ENCODE assay signal across 8 cellular contexts in genomic region chr10:69449841-69450240, GRCh38. TPM values are rescaled to one million over a fixed set of nuclear protein-coding genes. Genes with fewer than 3 reads are reported as not detected.
DNase-seq lines count a peak whose midpoint lies in the region; ATAC-seq, FAIRE-seq and TF ChIP-seq lines count a peak whose summit lies in the region.

No MANE protein-coding gene starts in this region.

- CTCF ChIA-PET in SK-N-SH (lab: Yijun Ruan, JAX) = interaction anchor here (0.6 to 7.6 kb wide), 20 partner anchors 9 to 208 kb away, joined by 3 to 38 read pairs (median 4); no protein-coding TSS in a partner anchor
- CTCF ChIA-PET in GM12878 (lab: Yijun Ruan, JAX) = interaction anchor here (0.7 to 3.2 kb wide), 9 partner anchors 10 to 310 kb away, joined by 3 to 14 read pairs (median 3); no protein-coding TSS in a partner anchor

- H3K27me3 ChIP-seq in SK-N-SH (ENCODE audit: insufficient read depth) = no peaks in the 10 kb centered on the region
- H3K27me3 ChIP-seq in GM12878 (replicated peaks in 1 of 2; ENCODE audit: control insufficient read depth in 2 of 2, insufficient read depth in 2 of 2, low read length in 1 of 2) = no peaks in the 10 kb centered on the region; a peak in 1 of 4 replicates

- TF ChIP-seq RAD21 in SK-N-SH (IDR thresholded peaks at IDR 0.05; ENCODE audit: low read length) = peak; percentile 56
- 0 out of 2 replicates have a peak, but pooled peaks have one; percentile 9 for TF ChIP-seq RAD21 in GM12878 (IDR thresholded peaks at IDR 0.05; ENCODE audit: insufficient read depth, low read depth, low read length)

- POLR2A ChIA-PET in SK-N-SH (lab: Yijun Ruan, JAX) = no interaction called here
- POLR2A ChIA-PET in GM12878 (lab: Charles Lee) = interaction anchor here (1.0 to 1.5 kb wide), 5 partner anchors 11 to 36 kb away, joined by 3 to 7 read pairs (median 3); no protein-coding TSS in a partner anchor

- H3K4me3 ChIP-seq in SK-N-SH (ENCODE audit: low read depth in 2 of 2, low read length in 1 of 2) (no peak overlapping the region), GM12878 (no peak overlapping the region)

- SMC1A ChIA-PET in GM12878 (lab: Charles Lee; ENCODE audit: uncharacterized antibody, unreplicated experiment) = interaction anchor here (1.5 to 3.3 kb wide), 4 partner anchors 16 to 36 kb away, joined by 3 to 14 read pairs (median 8); no protein-coding TSS in a partner anchor

- H3K36me3 ChIP-seq in SK-N-SH (replicated peaks in 1 of 2; ENCODE audit: control insufficient read depth in 1 of 2, insufficient read depth in 2 of 2, low read length in 1 of 2) (no peaks in the 10 kb centered on the region), GM12878 (ENCODE audit: control insufficient read depth in 2 of 2, insufficient read depth in 2 of 2, low read length in 1 of 2) (no peaks in the 10 kb centered on the region)

- DNase-seq in ELR (ENCODE audit: low read depth) (peak; percentile 84), SK-N-SH (peak; percentile 78), GM12878 (ENCODE audit: low read depth, low spot score) (no peak), inferior parietal cortex (ENCODE audit: extremely low spot score) (peak; percentile 63), GM19240 (ENCODE audit: insufficient read length, low spot score) (no peak)
- peak; percentile 46 for DNase-seq in stimulated activated CD4-positive, alpha-beta T cell treated with anti-CD3 and anti-CD28 coated beads, Interleukin-1b, Interleukin-23, amount 100 ng/mL, for 48 hours

- in situ Hi-C loops in GM12878 (cut with MboI) = no loop called here

- H3K27ac ChIP-seq in SK-N-SH (ENCODE audit: low read depth in 2 of 2, low read length in 1 of 2) (no peak overlapping the region), GM12878 (ENCODE audit: control insufficient read depth, insufficient read depth) (no peak overlapping the region)

- RAD21 ChIA-PET in GM12878 (lab: Charles Lee; ENCODE audit: unreplicated experiment) = interaction anchor here (1.3 to 1.6 kb wide), 2 partner anchors 18 to 20 kb away, joined by 4 to 5 read pairs; no protein-coding TSS in a partner anchor

- no peak for TF ChIP-seq POLR2A in GM12878 (IDR thresholded peaks at IDR 0.05; ENCODE audit: low read depth, low read length)

- peaks cover 13 to 29% of the 10 kb centered on the region in 2 experiments; a peak in 3 of 4 replicates for H3K4me1 ChIP-seq in SK-N-SH (ENCODE audit: control insufficient read depth in 1 of 2, insufficient read depth in 2 of 2, low read depth in 1 of 2, low read length in 1 of 2)
- H3K4me1 ChIP-seq in GM12878 (ENCODE audit: control insufficient read depth, insufficient read depth, low read length) = no peaks in the 10 kb centered on the region; the same call in 1 of the 2 replicates

- no peaks in the 10 kb centered on the region for H3K9me2 ChIP-seq in SK-N-SH

- 36% methylated on average over 1 of the region's 1 CpG for WGBS in SK-N-SH (ENCODE audit: low lambda C conversion rate)
- WGBS in GM12878 (ENCODE audit: insufficient coverage, insufficient replicate concordance, low lambda C conversion rate, missing lambda C conversion rate) = 0% methylated on average over 1 of the region's 1 CpG

- no TSS peak for BruUV-seq in GM12878 (replicated peaks; lab: Mats Ljungman, UMichigan)

- intact Hi-C loops in GM12878 (cut with micrococcal nuclease; ENCODE audit: unreplicated experiment) = no loop called here

- peak; percentile 58 for ATAC-seq in HG03520 (IDR thresholded peaks at IDR 0.05; ENCODE audit: unreplicated experiment)
- peak; percentile 76 for ATAC-seq in GM12878
- no peak for ATAC-seq in HG02678 (IDR thresholded peaks at IDR 0.05; ENCODE audit: unreplicated experiment)

- H2AFZ ChIP-seq in SK-N-SH (ENCODE audit: low read depth) (no peak overlapping the region), GM12878 (ENCODE audit: control insufficient read depth, low read depth, low read length) (no peak overlapping the region)

- peaks cover 20% of the 10 kb centered on the region for H3F3A ChIP-seq in SK-N-SH (replicated peaks; ENCODE audit: insufficient read depth)

- H3K9ac ChIP-seq in SK-N-SH (no peak overlapping the region), GM12878 (ENCODE audit: control insufficient read depth, insufficient read depth, low read length) (no peak overlapping the region)

- H3K79me2 ChIP-seq in SK-N-SH (ENCODE audit: insufficient read depth) = no peaks in the 10 kb centered on the region
- H3K79me2 ChIP-seq in GM12878 (ENCODE audit: control insufficient read depth, insufficient read depth, low read length) = no peaks in the 10 kb centered on the region; the same call in 1 of the 2 replicates

- H3K4me2 ChIP-seq in SK-N-SH (no peak overlapping the region), GM12878 (ENCODE audit: control insufficient read depth, insufficient read depth) (no peak overlapping the region)

- TF ChIP-seq CTCF in SK-N-SH (IDR thresholded peaks at IDR 0.05) (peak; percentile 57), GM12878 (IDR thresholded peaks at IDR 0.05 in 2 of 3, conservative IDR thresholded peaks at IDR 0.05 in 1 of 3; ENCODE audit: control insufficient read depth in 2 of 3, extremely low read depth in 1 of 3, insufficient read depth in 1 of 3, low read depth in 3 of 3, low read length in 3 of 3) (peak; percentile 25 to 60 (median 49))

- no peak for TF ChIP-seq EP300 in SK-N-SH (IDR thresholded peaks at IDR 0.05; ENCODE audit: borderline replicate concordance in 1 of 2, low read depth in 1 of 2, low read length in 1 of 2)
- no peak for TF ChIP-seq EP300 in GM12878 (IDR thresholded peaks at IDR 0.05; ENCODE audit: borderline replicate concordance in 1 of 2, control insufficient read depth in 1 of 2, low read depth in 2 of 2, low read length in 2 of 2)

- peak; percentile 76 for FAIRE-seq in GM12878 (lab: Jason Lieb, UNC)

- H3K9me3 ChIP-seq in SK-N-SH (no peaks in the 10 kb centered on the region), GM12878 (replicated peaks; ENCODE audit: control insufficient read depth, insufficient read depth, low read length) (no peaks in the 10 kb centered on the region)

- H4K20me1 ChIP-seq in SK-N-SH (ENCODE audit: insufficient read depth) (no peaks in the 10 kb centered on the region), GM12878 (ENCODE audit: control insufficient read depth, insufficient read depth) (no peaks in the 10 kb centered on the region)

TF ChIP-seq in SK-N-SH, 30 proteins besides CTCF, POLR2A, EP300 and RAD21 (continues in another document):
- TF ChIP-seq RCOR1 (IDR thresholded peaks at IDR 0.05; ENCODE audit: low read length) = no peak
- no peak for TF ChIP-seq FOXJ3 (CRISPR knock-in tag; IDR thresholded peaks at IDR 0.05)
- TF ChIP-seq SMC3 (IDR thresholded peaks at IDR 0.05; ENCODE audit: low read depth, low read length) = peak; percentile 24; the same call in 1 of the 2 replicates
- TF ChIP-seq FOXM1 (IDR thresholded peaks at IDR 0.05; ENCODE audit: low read depth) = no peak

TF ChIP-seq in GM12878, 131 proteins besides CTCF, POLR2A, EP300 and RAD21 (continues in another document):
- TF ChIP-seq, protein P1, sequence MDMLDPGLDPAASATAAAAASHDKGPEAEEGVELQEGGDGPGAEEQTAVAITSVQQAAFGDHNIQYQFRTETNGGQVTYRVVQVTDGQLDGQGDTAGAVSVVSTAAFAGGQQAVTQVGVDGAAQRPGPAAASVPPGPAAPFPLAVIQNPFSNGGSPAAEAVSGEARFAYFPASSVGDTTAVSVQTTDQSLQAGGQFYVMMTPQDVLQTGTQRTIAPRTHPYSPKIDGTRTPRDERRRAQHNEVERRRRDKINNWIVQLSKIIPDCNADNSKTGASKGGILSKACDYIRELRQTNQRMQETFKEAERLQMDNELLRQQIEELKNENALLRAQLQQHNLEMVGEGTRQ (IDR thresholded peaks at IDR 0.05; ENCODE audit: borderline replicate concordance, low read depth, low read length) = no peak

RNA-seq across cellular contexts. Expression of gene TSPAN15, which starts 1.4 kb away (rescaled TPM):
- polyA plus RNA-seq in SK-N-SH (2012; rRNA removed) (8.5 and 13.8 TPM in 2 replicates), GM12878 (2011; rRNA removed) (6.2 and 8.5 TPM in 2 replicates), GM12878 (2014; fragmentation: Illumina TruSeq; extraction: Trizol) (1.4 and 2.7 TPM in 2 replicates), GM12878 (2014; fragmentation: Nextera tagmentation; extraction: Ambion mirVana) (not detected), GM12878 (2014; rRNA removed) (1.4 and 2.5 TPM in 2 replicates), GM12878 (2016; fragmentation: Nextera tagmentation; extraction: Ambion mirVana) (1 to 10 TPM; 2.2 to 2.8 TPM)
- 8.0 and 9.7 TPM in 2 replicates for polyA plus RNA-seq in SK-N-SH (2012; cell fraction: cytosol; rRNA removed)
- 7.3 and 8.3 TPM in 2 replicates for polyA plus RNA-seq in SK-N-SH (2012; cell fraction: nucleus; rRNA removed)
- total RNA-seq in GM12878 (2013; cell fraction: nucleolus; rRNA removed) = 13.5 and 16.0 TPM in 2 replicates
- total RNA-seq in GM12878 (2014; rRNA removed) (1.9 and 2.2 TPM in 2 replicates), GM12878 (2014; rRNA removed; fragmentation: Illumina TruSeq; extraction: Trizol) (1.3 and 1.8 TPM in 2 replicates), GM12878 (2021) (2.3 and 3.3 TPM in 2 replicates)
- 0.81 TPM for polyA plus RNA-seq in GM12878 (2011; ENCODE audit: low read depth)
- 10.5 and 14.8 TPM in 2 replicates for polyA plus RNA-seq in GM12878 (2011; cell fraction: cytosol; rRNA removed)
- polyA plus RNA-seq in GM12878 (2011; cell fraction: nucleus; rRNA removed) = 11.7 and 12.8 TPM in 2 replicates
- polyA plus RNA-seq in GM12878 (2012) = 2.3 and 2.7 TPM in 2 replicates
- 16.0 and 19.2 TPM in 2 replicates for polyA minus RNA-seq in GM12878 (2011; rRNA and poly(A)+ RNA removed)
- 2.6 and 2.9 TPM in 2 replicates for polyA minus RNA-seq in GM12878 (2011; cell fraction: cytosol; rRNA and poly(A)+ RNA removed)
- 6.2 and 9.1 TPM in 2 replicates for polyA minus RNA-seq in GM12878 (2011; cell fraction: nucleus; rRNA and poly(A)+ RNA removed)

RNA-seq across cellular contexts. Expression of gene TACR2, which starts 33.1 kb away (rescaled TPM):
- polyA plus RNA-seq in SK-N-SH (2012; rRNA removed) (0.02 and 0.05 TPM in 2 replicates), GM12878 (2011; rRNA removed) (not detected in 2 replicates), GM12878 (2014; fragmentation: Illumina TruSeq; extraction: Trizol) (not detected in 2 replicates), GM12878 (2014; fragmentation: Nextera tagmentation; extraction: Ambion mirVana) (not detected), GM12878 (2014; rRNA removed) (not detected in 2 replicates), GM12878 (2016; fragmentation: Nextera tagmentation; extraction: Ambion mirVana) (under 1 TPM in 1 of 2 experiments, not detected in 1; 0.11 TPM)
- 0.03 TPM in 1 of 2 replicates, not detected in the other for polyA plus RNA-seq in SK-N-SH (2012; cell fraction: cytosol; rRNA removed)
- not detected in 2 replicates for polyA plus RNA-seq in SK-N-SH (2012; cell fraction: nucleus; rRNA removed)
- total RNA-seq in GM12878 (2013; cell fraction: nucleolus; rRNA removed) = not detected in 2 replicates
- total RNA-seq in GM12878 (2014; rRNA removed) (not detected in 2 replicates), GM12878 (2014; rRNA removed; fragmentation: Illumina TruSeq; extraction: Trizol) (not detected in 2 replicates), GM12878 (2021) (not detected in 2 replicates)
- polyA plus RNA-seq in GM12878 (2011; ENCODE audit: low read depth) = not detected
- not detected in 2 replicates for polyA plus RNA-seq in GM12878 (2011; cell fraction: cytosol; rRNA removed)
- polyA plus RNA-seq in GM12878 (2011; cell fraction: nucleus; rRNA removed) = not detected in 2 replicates
- 0.12 TPM in 1 of 2 replicates, not detected in the other for polyA plus RNA-seq in GM12878 (2012)
- not detected in 2 replicates for polyA minus RNA-seq in GM12878 (2011; rRNA and poly(A)+ RNA removed)
- not detected in 2 replicates for polyA minus RNA-seq in GM12878 (2011; cell fraction: cytosol; rRNA and poly(A)+ RNA removed)
- not detected in 2 replicates for polyA minus RNA-seq in GM12878 (2011; cell fraction: nucleus; rRNA and poly(A)+ RNA removed)

Comparison
In these comparisons a context has a peak if more than half of its experiments do, and no peak if none do; other contexts are left out.
1. DNase-seq: peak in ELR (single experiment), SK-N-SH (single experiment), inferior parietal cortex (single experiment) and stimulated activated CD4-positive, alpha-beta T cell treated with anti-CD3 and anti-CD28 coated beads, Interleukin-1b, Interleukin-23, amount 100 ng/mL, for 48 hours (single experiment); none in GM12878 (single experiment) and GM19240 (single experiment).